In genomic region chr7:79820387-79820786, GRCh38 we compare ENCODE assay signal across 9 cellular contexts.
DNase-seq lines count a peak whose midpoint lies in the region; ATAC-seq and TF ChIP-seq lines count a peak whose summit lies in the region.
"Had no signal": no experiment of that assay in that cellular context is flagged by ENCODE, and none has a peak within 500 bp of the region (broad histone marks: within the 10 kb centered on the region; RNA-seq: fewer than 3 reads in every experiment).

No MANE protein-coding gene starts in this region.

- H3K79me2 ChIP-seq in Loucy (ENCODE audit: insufficient read depth, low read length), result no peaks in the 10 kb centered on the region

- CTCF ChIA-PET in A673 (lab: Charles Lee), result no interaction called here

- H3F3A ChIP-seq in Loucy (ENCODE audit: low read depth), result no peaks in the 10 kb centered on the region

- H3K36me3 ChIP-seq in A673 (ENCODE audit: insufficient read depth, low read length, poor library complexity, severe bottlenecking) (no peaks in the 10 kb centered on the region), Loucy (ENCODE audit: insufficient read depth, low read length) (no peaks in the 10 kb centered on the region), adipocyte (ENCODE audit: control insufficient read depth, insufficient read depth, low read length, severe bottlenecking) (no peaks in the 10 kb centered on the region)

- DNase-seq in A673 (ENCODE audit: low spot score) (peak; percentile 33), adipocyte (ENCODE audit: low read depth) (no peak), iris pigment epithelial cell (ENCODE audit: low read depth) (peak; percentile 90), DMS79 (lab: John Stamatoyannopoulos, UW) (no peak)

- H3K4me3 ChIP-seq in A673 (ENCODE audit: low read depth, low read length, poor library complexity, severe bottlenecking), result no peak overlapping the region
- H3K4me3 ChIP-seq in Loucy (ENCODE audit: low read length, poor library complexity, severe bottlenecking), result no peak overlapping the region
- peak overlapping the region; percentile 73 for H3K4me3 ChIP-seq in adipocyte (ENCODE audit: low read length)

- no peak overlapping the region for H3K4me2 ChIP-seq in Loucy (ENCODE audit: low read depth, low read length, poor library complexity, severe bottlenecking)

- H3K9me3 ChIP-seq in A673 (ENCODE audit: low read depth, low read length, poor library complexity, severe bottlenecking) (no peaks in the 10 kb centered on the region), Loucy (ENCODE audit: insufficient read depth, low read depth, low read length) (no peaks in the 10 kb centered on the region), adipocyte (ENCODE audit: control insufficient read depth, low read length) (no peaks in the 10 kb centered on the region)

- ATAC-seq in GM21381 (IDR thresholded peaks at IDR 0.05; ENCODE audit: unreplicated experiment), result no peak
- ATAC-seq in GM21526 (IDR thresholded peaks at IDR 0.05; ENCODE audit: low FRiP score, unreplicated experiment), result no peak
- no peak for ATAC-seq in HG03045 (IDR thresholded peaks at IDR 0.05; ENCODE audit: unreplicated experiment)

- no peaks in the 10 kb centered on the region; the same call in 1 of the 2 replicates for H3K9me2 ChIP-seq in Loucy (replicated peaks; ENCODE audit: low read depth, low read length)

- intact Hi-C loops in A673 (cut with micrococcal nuclease; ENCODE audit: unreplicated experiment), result no loop called here

- H3K9ac ChIP-seq in Loucy (ENCODE audit: low read depth, low read length, poor library complexity, severe bottlenecking) (no peak overlapping the region), adipocyte (ENCODE audit: low read length) (no peak overlapping the region)

- H3K27me3 ChIP-seq in A673 (replicated peaks; ENCODE audit: insufficient read depth, low read depth, low read length, poor library complexity) (peaks cover 79% of the 10 kb centered on the region), Loucy (ENCODE audit: insufficient read depth, low read length, poor library complexity, severe bottlenecking) (no peaks in the 10 kb centered on the region), adipocyte (replicated peaks; ENCODE audit: control insufficient read depth, insufficient read depth, low read length) (no peaks in the 10 kb centered on the region)

- no peaks in the 10 kb centered on the region for H4K20me1 ChIP-seq in Loucy (ENCODE audit: insufficient read depth, low read length, poor library complexity, severe bottlenecking)

- no TSS peak for BruUV-seq in A673 (replicated peaks; lab: Mats Ljungman, UMichigan)

- no peak for TF ChIP-seq CTCF in A673 (conservative IDR thresholded peaks at IDR 0.05; ENCODE audit: low read depth, low read length)
- TF ChIP-seq CTCF in Loucy (conservative IDR thresholded peaks at IDR 0.05; ENCODE audit: low read length), result no peak

- H3K27ac ChIP-seq in A673 (ENCODE audit: low read depth, low read length, poor library complexity, severe bottlenecking), result no peak overlapping the region
- H3K27ac ChIP-seq: C4-2B had no signal

- POLR2A ChIA-PET in A673 (lab: Charles Lee; ENCODE audit: low non-redundant PET), result no interaction called here

- H3K4me1 ChIP-seq in A673 (ENCODE audit: insufficient read depth, low read length, poor library complexity, severe bottlenecking) (no peaks in the 10 kb centered on the region), Loucy (ENCODE audit: insufficient read depth, low read length, poor library complexity, severe bottlenecking) (no peaks in the 10 kb centered on the region), adipocyte (ENCODE audit: control insufficient read depth, insufficient read depth, low read length) (peaks cover 6% of the 10 kb centered on the region)

- peak overlapping the region; percentile 54; the same call in 1 of the 2 replicates for H2AFZ ChIP-seq in Loucy (ENCODE audit: low read length)

Comparison
In these comparisons a context has a peak if more than half of its experiments do, and no peak if none do; other contexts are left out.
1. DNase-seq: peak in A673 (single experiment) and iris pigment epithelial cell (single experiment); none in adipocyte (single experiment) and DMS79 (single experiment).